ENCODE assay signal across 1 cellular context in genomic region chr2:42360890-42361727, GRCh38.
TF ChIP-seq lines count a peak whose summit lies in the region.

Gene COX7A2L (minus strand): TSS chr2:42361217. CDS start chr2:42361161, 56 bp downstream.

TF ChIP-seq in GM23338, 12 proteins besides CTCF, POLR2A, EP300 and RAD21 (continued from another document):
- no peak for TF ChIP-seq ZNF462 (CRISPR knock-in tag; IDR thresholded peaks at IDR 0.05)
- no peak for TF ChIP-seq ZNF114 (CRISPR knock-in tag; IDR thresholded peaks at IDR 0.05)
- no peak for TF ChIP-seq ZNF331 (CRISPR knock-in tag; IDR thresholded peaks at IDR 0.05; ENCODE audit: low read depth)
- TF ChIP-seq STAT1 (IDR thresholded peaks at IDR 0.05; ENCODE audit: unreplicated experiment), result no peak
- TF ChIP-seq POLR2AphosphoS5 (IDR thresholded peaks at IDR 0.05; ENCODE audit: low read depth), result peak; percentile 69
- no peak for TF ChIP-seq REST (IDR thresholded peaks at IDR 0.05; ENCODE audit: unreplicated experiment)
